Comparison of ENCODE assay signal across 9 cellular contexts in the genomic region with DNA sequence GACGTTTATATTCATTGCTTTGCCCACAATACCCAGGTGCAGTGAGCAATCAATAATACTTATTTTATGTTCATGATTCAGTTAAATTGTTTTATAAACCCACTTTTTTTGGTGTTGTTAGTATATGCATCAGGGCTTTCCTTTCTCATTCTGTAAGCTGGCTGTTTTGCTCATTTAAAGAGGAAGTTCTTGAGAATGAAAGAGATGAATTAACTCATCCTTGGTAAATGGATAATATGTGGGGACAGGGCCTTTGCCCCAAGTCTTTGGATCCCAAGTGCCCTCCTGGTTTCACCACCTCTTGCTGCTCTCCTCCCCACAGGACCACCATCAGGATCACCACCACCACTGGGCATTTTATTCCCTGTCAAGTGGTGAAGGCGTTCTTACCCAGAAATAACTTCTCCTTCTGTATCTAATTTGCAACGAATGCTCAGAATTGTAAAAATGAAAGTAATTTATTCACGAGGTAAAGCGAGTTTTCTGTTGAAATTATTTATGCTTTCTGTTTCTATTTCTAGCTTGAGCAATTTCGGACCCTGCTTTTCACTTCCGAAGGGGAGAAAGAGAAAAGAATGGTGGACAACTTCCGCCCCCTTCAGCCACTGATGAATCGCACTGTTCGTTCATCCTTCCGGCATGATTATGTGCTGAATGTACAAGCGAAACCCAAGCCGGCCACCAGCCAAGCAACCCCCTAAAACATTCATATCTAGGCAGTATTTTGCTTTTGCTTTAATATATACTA. TPM values are rescaled to one million over a fixed set of nuclear protein-coding genes. Genes with fewer than 3 reads are reported as not detected.
DNase-seq lines count a peak whose midpoint lies in the region; ATAC-seq lines count a peak whose summit lies in the region.
"Had no signal": no experiment of that assay in that cellular context is flagged by ENCODE, and none has a peak within 500 bp of the region (broad histone marks: within the 10 kb centered on the region; RNA-seq: fewer than 3 reads in every experiment).

No MANE protein-coding gene starts in this region.

- no peaks in the 10 kb centered on the region for H3K27me3 Mint-ChIP-seq in activated CD4-positive, alpha-beta T cell treated with anti-CD3 and anti-CD28 coated beads for 36 hours
- H3K27me3 Mint-ChIP-seq in stimulated activated memory B cell treated with anti-CD40 and anti-IgM and Interleukin-4, amounts not matched to agents 10 μg/mL and 1 μg/mL and 100 μg/mL, for 72 hours = no peaks in the 10 kb centered on the region

- POLR2A ChIA-PET in activated CD4-positive, alpha-beta T cell treated with anti-CD3 and anti-CD28 coated beads for 36 hours (lab: Charles Lee) = interaction anchor here (0.7 kb wide), 1 partner anchor 421 kb away, joined by 6 read pairs; no protein-coding TSS in a partner anchor

- H3K36me3 ChIP-seq in aorta (ENCODE audit: control insufficient read depth in 1 of 2, insufficient read depth in 2 of 2, low read length in 1 of 2) = peaks cover 0 to 2% of the 10 kb centered on the region in 2 donors
- H3K36me3 ChIP-seq: right lobe of liver had no signal

- H3K4me1 ChIP-seq in aorta (ENCODE audit: control insufficient read depth in 1 of 2, insufficient read depth in 2 of 2, low read length in 2 of 2) = no peaks in the 10 kb centered on the region
- H3K4me1 ChIP-seq: right lobe of liver had no signal

- CTCF ChIA-PET in activated CD4-positive, alpha-beta T cell treated with anti-CD3 and anti-CD28 coated beads for 36 hours (lab: Charles Lee) = interaction anchor here (0.6 to 0.8 kb wide), 2 partner anchors 16 to 71 kb away, joined by 3 read pairs; no protein-coding TSS in a partner anchor

- peak overlapping the region; percentile 71 for H3K4me3 Mint-ChIP-seq in activated CD4-positive, alpha-beta T cell treated with anti-CD3 and anti-CD28 coated beads for 36 hours
- peak overlapping the region; percentile 87 for H3K4me3 Mint-ChIP-seq in stimulated activated memory B cell treated with anti-CD40 and anti-IgM and Interleukin-4, amounts not matched to agents 10 μg/mL and 1 μg/mL and 100 μg/mL, for 72 hours

- no peaks in the 10 kb centered on the region for H3K27me3 ChIP-seq in aorta (ENCODE audit: control insufficient read depth in 1 of 2, insufficient read depth in 2 of 2, low read length in 1 of 2)
- H3K27me3 ChIP-seq: right lobe of liver had no signal

- H3K4me3 ChIP-seq in aorta (ENCODE audit: low read length in 2 of 2) = no peak overlapping the region
- H3K4me3 ChIP-seq: right lobe of liver had no signal

- intact Hi-C loops in activated CD4-positive, alpha-beta T cell treated with anti-CD3 and anti-CD28 coated beads for 36 hours (cut with DNase I, micrococcal nuclease) = no loop called here
- intact Hi-C loops in aorta (cut with DNase I) (no loop called here), left ventricle myocardium superior (cut with micrococcal nuclease) (no loop called here)

- H3K9me3 ChIP-seq in aorta (ENCODE audit: control insufficient read depth, low read length) = no peaks in the 10 kb centered on the region
- H3K9me3 ChIP-seq: right lobe of liver had no signal

- peaks cover 10% of the 10 kb centered on the region for H3K36me3 Mint-ChIP-seq in activated CD4-positive, alpha-beta T cell treated with anti-CD3 and anti-CD28 coated beads for 36 hours (ENCODE audit: low read depth)
- H3K36me3 Mint-ChIP-seq in stimulated activated memory B cell treated with anti-CD40 and anti-IgM and Interleukin-4, amounts not matched to agents 10 μg/mL and 1 μg/mL and 100 μg/mL, for 72 hours = peaks cover 6% of the 10 kb centered on the region

- no peak overlapping the region for H3K27ac ChIP-seq in aorta (ENCODE audit: low read depth in 1 of 2, low read length in 2 of 2)
- H3K27ac ChIP-seq: right lobe of liver had no signal

- 77 to 85% methylated on average over 13 of the region's 13 CpGs for WGBS in aorta, 2 donors

- DNase-seq in activated CD4-positive, alpha-beta T cell treated with anti-CD3 and anti-CD28 coated beads for 36 hours = peak; percentile 35
- no peak for DNase-seq in activated CD4-positive, alpha-beta T cell treated with anti-CD3 and anti-CD28 coated beads, Interleukin-2, amount 50 U/mL, for 4 hours
- DNase-seq in OCI-M1 (lab: John Stamatoyannopoulos, UW) = peak; percentile 78
- no peak for DNase-seq in HuH-7.5 (ENCODE audit: low spot score)
- no peak for DNase-seq in aorta
- no peak for DNase-seq in left ventricle myocardium superior
- DNase-seq: right lobe of liver had no signal

- peak; percentile 63 for ATAC-seq in activated CD4-positive, alpha-beta T cell treated with anti-CD3 and anti-CD28 coated beads for 36 hours
- ATAC-seq in HG02840 (IDR thresholded peaks at IDR 0.05; ENCODE audit: low FRiP score, unreplicated experiment) (peak; percentile 86), aorta (ENCODE audit: low FRiP score) (no peak), left ventricle myocardium superior (no peak)
- ATAC-seq in stimulated activated memory B cell treated with anti-CD40 and anti-IgM and Interleukin-4, amounts not matched to agents 10 μg/mL and 1 μg/mL and 100 μg/mL, for 72 hours = peak; percentile 60

- H3K4me1 Mint-ChIP-seq in activated CD4-positive, alpha-beta T cell treated with anti-CD3 and anti-CD28 coated beads for 36 hours = peaks cover 8% of the 10 kb centered on the region
- H3K4me1 Mint-ChIP-seq in stimulated activated memory B cell treated with anti-CD40 and anti-IgM and Interleukin-4, amounts not matched to agents 10 μg/mL and 1 μg/mL and 100 μg/mL, for 72 hours = peaks cover 6% of the 10 kb centered on the region

- no peaks in the 10 kb centered on the region for H3K9me3 Mint-ChIP-seq in activated CD4-positive, alpha-beta T cell treated with anti-CD3 and anti-CD28 coated beads for 36 hours (ENCODE audit: low read depth)
- H3K9me3 Mint-ChIP-seq in stimulated activated memory B cell treated with anti-CD40 and anti-IgM and Interleukin-4, amounts not matched to agents 10 μg/mL and 1 μg/mL and 100 μg/mL, for 72 hours = no peaks in the 10 kb centered on the region

- H3K27ac Mint-ChIP-seq in activated CD4-positive, alpha-beta T cell treated with anti-CD3 and anti-CD28 coated beads for 36 hours = peak overlapping the region; percentile 94
- peak overlapping the region; percentile 98 for H3K27ac Mint-ChIP-seq in stimulated activated memory B cell treated with anti-CD40 and anti-IgM and Interleukin-4, amounts not matched to agents 10 μg/mL and 1 μg/mL and 100 μg/mL, for 72 hours

RNA-seq across cellular contexts. Expression of gene ZRSR2, which starts 8.1 kb away (rescaled TPM):
- 10 to 100 TPM; 12.4 TPM for total RNA-seq in activated CD4-positive, alpha-beta T cell treated with anti-CD3 and anti-CD28 coated beads for 36 hours
- 10 to 100 TPM; 13.4 to 18.9 TPM for total RNA-seq in aorta
- polyA plus RNA-seq in aorta = 10 to 100 TPM; 38.7 to 98.8 TPM
- total RNA-seq in left ventricle myocardium superior = 7.3 TPM

RNA-seq across cellular contexts. Expression of gene CA5B, which starts 44.1 kb away (rescaled TPM):
- total RNA-seq in activated CD4-positive, alpha-beta T cell treated with anti-CD3 and anti-CD28 coated beads for 36 hours = 10 to 100 TPM; 13.3 to 17.7 TPM
- total RNA-seq in aorta (10 to 100 TPM; 30.8 to 46.4 TPM), left ventricle myocardium superior (3.6 TPM)
- 1 to 10 TPM; 3.0 to 8.6 TPM for polyA plus RNA-seq in aorta

Comparison
In these comparisons a context has a peak if more than half of its experiments do, and no peak if none do; other contexts are left out.
1. DNase-seq: peak in activated CD4-positive, alpha-beta T cell treated with anti-CD3 and anti-CD28 coated beads for 36 hours (single experiment) and OCI-M1 (single experiment); none in activated CD4-positive, alpha-beta T cell treated with anti-CD3 and anti-CD28 coated beads, Interleukin-2, amount 50 U/mL, for 4 hours (0 of 2), HuH-7.5 (single experiment), aorta (0 of 2) and left ventricle myocardium superior (single experiment).
2. ATAC-seq: peak in activated CD4-positive, alpha-beta T cell treated with anti-CD3 and anti-CD28 coated beads for 36 hours (single experiment), HG02840 (single experiment) and stimulated activated memory B cell treated with anti-CD40 and anti-IgM and Interleukin-4, amounts not matched to agents 10 μg/mL and 1 μg/mL and 100 μg/mL, for 72 hours (single experiment); none in aorta (single experiment) and left ventricle myocardium superior (single experiment).